1 cellular context compared by ENCODE assay signal in genomic region chr15:58558777-58559176, GRCh38.
TF ChIP-seq lines count a peak whose summit lies in the region.

No MANE protein-coding gene starts in this region.

TF ChIP-seq in liver, 16 proteins besides CTCF, POLR2A, EP300 and RAD21 (continued from another document):
- TF ChIP-seq REST (IDR thresholded peaks at IDR 0.05) (no peak), YY1 (IDR thresholded peaks at IDR 0.05) (peak; percentile 39), HNF4A (conservative IDR thresholded peaks at IDR 0.05) (peak; percentile 42 to 63), SP1 (IDR thresholded peaks at IDR 0.05) (peak; percentile 25), MAX (IDR thresholded peaks at IDR 0.05) (peak; percentile 49), FOXA1 (IDR thresholded peaks at IDR 0.05) (peak; percentile 23), RXRA (IDR thresholded peaks at IDR 0.05) (peak; percentile 51 to 77), TAF1 (conservative IDR thresholded peaks at IDR 0.05) (no peak)
